Comparison of ENCODE assay signal across 1 cellular context in genomic region chr4:110196871-110197420, GRCh38.
TF ChIP-seq lines count a peak whose summit lies in the region.

No MANE protein-coding gene starts in this region.

TF ChIP-seq in IMR-90, 13 proteins besides CTCF, POLR2A, EP300 and RAD21 (continued from another document):
- TF ChIP-seq CHD1 (IDR thresholded peaks at IDR 0.05; ENCODE audit: low read depth, low read length), result no peak
- no peak for TF ChIP-seq MAFK (IDR thresholded peaks at IDR 0.05; ENCODE audit: low read depth, low read length)
- TF ChIP-seq RFX5 (IDR thresholded peaks at IDR 0.05; ENCODE audit: low read depth, low read length), result no peak
- no peak for TF ChIP-seq RCOR1 (IDR thresholded peaks at IDR 0.05; ENCODE audit: insufficient replicate concordance, low read length)
